In genomic region chrX:66674506-66674905, GRCh38 we compare ENCODE assay signal across 35 cellular contexts.
"Had no signal": no experiment of that assay in that cellular context is flagged by ENCODE, and none has a peak within 500 bp of the region (broad histone marks: within the 10 kb centered on the region; RNA-seq: fewer than 3 reads in every experiment).

No MANE protein-coding gene starts in this region.

- ATAC-seq: activated CD4-positive, alpha-beta T cell treated with anti-CD3 and anti-CD28 coated beads for 36 hours; activated CD8-positive, alpha-beta memory T cell treated with anti-CD3 and anti-CD28 coated beads, Interleukin-2, amount 10 ng/mL, durations not matched to agents 7 days and 5 days; activated CD8-positive, alpha-beta T cell treated with anti-CD3 and anti-CD28 coated beads, Interleukin-2, amount 10 ng/mL, durations not matched to agents 7 days and 5 days; activated naive CD8-positive, alpha-beta T cell treated with anti-CD3 and anti-CD28 coated beads, Interleukin-2, amount 50 U/mL, for 24 hours; gastroesophageal sphincter had no signal

- H3K27me3 ChIP-seq: cardiac muscle cell, colonic mucosa, esophagus squamous epithelium, gastroesophageal sphincter had no signal

- H3K9me3 Mint-ChIP-seq: activated CD4-positive, alpha-beta memory T cell treated with anti-CD3 and anti-CD28 coated beads for 36 hours; activated CD4-positive, alpha-beta T cell treated with anti-CD3 and anti-CD28 coated beads, Interleukin-2, amount 10 ng/mL, durations not matched to agents 24 days and 14 days; activated naive CD4-positive, alpha-beta T cell treated with anti-CD3 and anti-CD28 coated beads, Interleukin-2, amount 50 U/mL, for 24 hours; activated naive CD8-positive, alpha-beta T cell treated with anti-CD3 and anti-CD28 coated beads for 36 hours; activated naive CD8-positive, alpha-beta T cell treated with anti-CD3 and anti-CD28 coated beads, Interleukin-2, amount 50 U/mL, for 24 hours; activated T-helper 1 cell treated with anti-CD3 and anti-CD28 coated beads, Interleukin-12 subunit alpha, Interleukin-12 subunit beta, Interleukin-2, Interleukin-4 antibody, amounts not matched to agents 30 ng/mL and 10 ng/mL and 1 ng/mL, durations not matched to agents 14 hours and 24 hours and 36 hours; activated T-helper 2 cell treated with anti-CD3 and anti-CD28 coated beads, Interferon-gamma antibody, Interleukin-2, Interleukin-4, amounts not matched to agents 10 μg/mL and 5 μg/mL and 100 μg/mL, durations not matched to agents 14 hours and 24 hours and 36 hours had no signal

- H3K36me3 Mint-ChIP-seq: activated CD4-positive, alpha-beta memory T cell treated with anti-CD3 and anti-CD28 coated beads for 36 hours; activated CD8-positive, alpha-beta memory T cell treated with anti-CD3 and anti-CD28 coated beads, Interleukin-2, amount 10 ng/mL, durations not matched to agents 7 days and 5 days; activated naive CD4-positive, alpha-beta T cell treated with anti-CD3 and anti-CD28 coated beads, Interleukin-2, amount 50 U/mL, for 24 hours; activated naive CD8-positive, alpha-beta T cell treated with anti-CD3 and anti-CD28 coated beads for 36 hours; brain had no signal

- H3K4me1 ChIP-seq: adrenal gland, breast epithelium, colonic mucosa, esophagus squamous epithelium, gastroesophageal sphincter had no signal

- H3K4me3 ChIP-seq: adrenal gland, breast epithelium, cardiac muscle cell, colonic mucosa, esophagus squamous epithelium, gastroesophageal sphincter had no signal

- H3K36me3 ChIP-seq: adrenal gland, breast epithelium, cardiac muscle cell, colonic mucosa, esophagus squamous epithelium, gastroesophageal sphincter had no signal

- H3K4me1 Mint-ChIP-seq: activated CD4-positive, alpha-beta T cell treated with anti-CD3 and anti-CD28 coated beads for 36 hours; activated CD4-positive, alpha-beta T cell treated with anti-CD3 and anti-CD28 coated beads, Interleukin-2, amount 10 ng/mL, durations not matched to agents 24 days and 14 days; activated CD8-positive, alpha-beta memory T cell treated with anti-CD3 and anti-CD28 coated beads, Interleukin-2, amount 10 ng/mL, durations not matched to agents 7 days and 5 days; activated naive CD4-positive, alpha-beta T cell treated with anti-CD3 and anti-CD28 coated beads, Interleukin-2, amount 50 U/mL, for 24 hours; activated naive CD8-positive, alpha-beta T cell treated with anti-CD3 and anti-CD28 coated beads for 36 hours; activated naive CD8-positive, alpha-beta T cell treated with anti-CD3 and anti-CD28 coated beads, Interleukin-2, amount 50 U/mL, for 24 hours; brain had no signal

- DNase-seq: activated CD4-positive, alpha-beta memory T cell treated with anti-CD3 and anti-CD28 coated beads for 36 hours; activated CD4-positive, alpha-beta T cell treated with anti-CD3 and anti-CD28 coated beads for 36 hours; activated CD4-positive, alpha-beta T cell treated with anti-CD3 and anti-CD28 coated beads, Interleukin-2, amount 10 ng/mL, durations not matched to agents 24 days and 14 days; activated CD4-positive, CD25-positive, alpha-beta regulatory T cell; activated CD4-positive, CD25-positive, alpha-beta regulatory T cell treated with anti-CD3 and anti-CD28 coated beads, Interleukin-2, amount 50 U/mL, for 72 hours; activated CD8-positive, alpha-beta memory T cell treated with anti-CD3 and anti-CD28 coated beads, Interleukin-2, amount 10 ng/mL, durations not matched to agents 7 days and 5 days; activated CD8-positive, alpha-beta memory T cell treated with anti-CD3 and anti-CD28 coated beads, Interleukin-2, amount 50 U/mL, for 4 hours; activated CD8-positive, alpha-beta T cell treated with anti-CD3 and anti-CD28 coated beads, Interleukin-2, amount 10 ng/mL, durations not matched to agents 7 days and 5 days; activated effector memory CD4-positive, alpha-beta T cell treated with anti-CD3 and anti-CD28 coated beads, Interleukin-2, amount 50 U/mL, for 16 hours; activated naive CD4-positive, alpha-beta T cell treated with anti-CD3 and anti-CD28 coated beads for 36 hours; activated naive CD8-positive, alpha-beta T cell treated with anti-CD3 and anti-CD28 coated beads for 36 hours; activated naive CD8-positive, alpha-beta T cell treated with anti-CD3 and anti-CD28 coated beads, Interleukin-2, amount 50 U/mL, for 24 hours; activated T-cell treated with anti-CD3 and anti-CD28 coated beads, Interleukin-2, amount 50 U/mL, for 1 hour; activated T-cell treated with anti-CD3 and anti-CD28 coated beads, Interleukin-2, amount 50 U/mL, for 48 hours; adrenal gland; amygdala; aorta; central memory CD4-positive, alpha-beta T cell; cerebellar nuclear complex; colonic mucosa; effector CD8-positive, alpha-beta T cell; esophagus squamous epithelium; foreskin melanocyte; head of caudate nucleus; T-helper 2 cell had no signal

- H3K27ac Mint-ChIP-seq: activated CD4-positive, alpha-beta memory T cell treated with anti-CD3 and anti-CD28 coated beads for 36 hours; activated CD4-positive, alpha-beta T cell treated with anti-CD3 and anti-CD28 coated beads for 36 hours; activated CD4-positive, alpha-beta T cell treated with anti-CD3 and anti-CD28 coated beads, Interleukin-2, amount 10 ng/mL, durations not matched to agents 24 days and 14 days; activated CD8-positive, alpha-beta memory T cell treated with anti-CD3 and anti-CD28 coated beads, Interleukin-2, amount 10 ng/mL, durations not matched to agents 7 days and 5 days; activated CD8-positive, alpha-beta T cell treated with anti-CD3 and anti-CD28 coated beads, Interleukin-2, amount 10 ng/mL, durations not matched to agents 7 days and 5 days; activated naive CD4-positive, alpha-beta T cell treated with anti-CD3 and anti-CD28 coated beads for 36 hours; activated naive CD4-positive, alpha-beta T cell treated with anti-CD3 and anti-CD28 coated beads, Interleukin-2, amount 50 U/mL, for 24 hours; activated naive CD8-positive, alpha-beta T cell treated with anti-CD3 and anti-CD28 coated beads for 36 hours; activated naive CD8-positive, alpha-beta T cell treated with anti-CD3 and anti-CD28 coated beads, Interleukin-2, amount 50 U/mL, for 24 hours; activated T-helper 1 cell treated with anti-CD3 and anti-CD28 coated beads, Interleukin-12 subunit alpha, Interleukin-12 subunit beta, Interleukin-2, Interleukin-4 antibody, amounts not matched to agents 30 ng/mL and 10 ng/mL and 1 ng/mL, durations not matched to agents 14 hours and 24 hours and 36 hours; activated T-helper 2 cell treated with anti-CD3 and anti-CD28 coated beads, Interferon-gamma antibody, Interleukin-2, Interleukin-4, amounts not matched to agents 10 μg/mL and 5 μg/mL and 100 μg/mL, durations not matched to agents 14 hours and 24 hours and 36 hours; brain had no signal

- H3K27me3 Mint-ChIP-seq: activated CD4-positive, alpha-beta memory T cell treated with anti-CD3 and anti-CD28 coated beads for 36 hours; activated CD4-positive, alpha-beta T cell treated with anti-CD3 and anti-CD28 coated beads, Interleukin-2, amount 10 ng/mL, durations not matched to agents 24 days and 14 days; activated CD8-positive, alpha-beta memory T cell treated with anti-CD3 and anti-CD28 coated beads, Interleukin-2, amount 10 ng/mL, durations not matched to agents 7 days and 5 days; activated naive CD4-positive, alpha-beta T cell treated with anti-CD3 and anti-CD28 coated beads, Interleukin-2, amount 50 U/mL, for 24 hours; activated naive CD8-positive, alpha-beta T cell treated with anti-CD3 and anti-CD28 coated beads, Interleukin-2, amount 50 U/mL, for 24 hours; brain had no signal

- H3K4me3 Mint-ChIP-seq: activated CD4-positive, alpha-beta memory T cell treated with anti-CD3 and anti-CD28 coated beads for 36 hours; activated CD4-positive, alpha-beta T cell treated with anti-CD3 and anti-CD28 coated beads for 36 hours; activated CD4-positive, alpha-beta T cell treated with anti-CD3 and anti-CD28 coated beads, Interleukin-2, amount 10 ng/mL, durations not matched to agents 24 days and 14 days; activated CD8-positive, alpha-beta memory T cell treated with anti-CD3 and anti-CD28 coated beads, Interleukin-2, amount 10 ng/mL, durations not matched to agents 7 days and 5 days; activated CD8-positive, alpha-beta T cell treated with anti-CD3 and anti-CD28 coated beads, Interleukin-2, amount 10 ng/mL, durations not matched to agents 7 days and 5 days; activated naive CD4-positive, alpha-beta T cell treated with anti-CD3 and anti-CD28 coated beads for 36 hours; activated naive CD4-positive, alpha-beta T cell treated with anti-CD3 and anti-CD28 coated beads, Interleukin-2, amount 50 U/mL, for 24 hours; activated naive CD8-positive, alpha-beta T cell treated with anti-CD3 and anti-CD28 coated beads for 36 hours; activated naive CD8-positive, alpha-beta T cell treated with anti-CD3 and anti-CD28 coated beads, Interleukin-2, amount 50 U/mL, for 24 hours; activated T-helper 1 cell treated with anti-CD3 and anti-CD28 coated beads, Interleukin-12 subunit alpha, Interleukin-12 subunit beta, Interleukin-2, Interleukin-4 antibody, amounts not matched to agents 30 ng/mL and 10 ng/mL and 1 ng/mL, durations not matched to agents 14 hours and 24 hours and 36 hours; brain had no signal

- H3K27ac ChIP-seq: adrenal gland, breast epithelium, cardiac muscle cell, colonic mucosa, epithelial cell of prostate, esophagus squamous epithelium, gastroesophageal sphincter had no signal

- FAIRE-seq: endometrium, endothelial cell of umbilical vein had no signal

- H3K9me3 ChIP-seq: colonic mucosa, esophagus squamous epithelium, gastroesophageal sphincter had no signal
